ENCODE assay signal across 8 cellular contexts in the genomic region with DNA sequence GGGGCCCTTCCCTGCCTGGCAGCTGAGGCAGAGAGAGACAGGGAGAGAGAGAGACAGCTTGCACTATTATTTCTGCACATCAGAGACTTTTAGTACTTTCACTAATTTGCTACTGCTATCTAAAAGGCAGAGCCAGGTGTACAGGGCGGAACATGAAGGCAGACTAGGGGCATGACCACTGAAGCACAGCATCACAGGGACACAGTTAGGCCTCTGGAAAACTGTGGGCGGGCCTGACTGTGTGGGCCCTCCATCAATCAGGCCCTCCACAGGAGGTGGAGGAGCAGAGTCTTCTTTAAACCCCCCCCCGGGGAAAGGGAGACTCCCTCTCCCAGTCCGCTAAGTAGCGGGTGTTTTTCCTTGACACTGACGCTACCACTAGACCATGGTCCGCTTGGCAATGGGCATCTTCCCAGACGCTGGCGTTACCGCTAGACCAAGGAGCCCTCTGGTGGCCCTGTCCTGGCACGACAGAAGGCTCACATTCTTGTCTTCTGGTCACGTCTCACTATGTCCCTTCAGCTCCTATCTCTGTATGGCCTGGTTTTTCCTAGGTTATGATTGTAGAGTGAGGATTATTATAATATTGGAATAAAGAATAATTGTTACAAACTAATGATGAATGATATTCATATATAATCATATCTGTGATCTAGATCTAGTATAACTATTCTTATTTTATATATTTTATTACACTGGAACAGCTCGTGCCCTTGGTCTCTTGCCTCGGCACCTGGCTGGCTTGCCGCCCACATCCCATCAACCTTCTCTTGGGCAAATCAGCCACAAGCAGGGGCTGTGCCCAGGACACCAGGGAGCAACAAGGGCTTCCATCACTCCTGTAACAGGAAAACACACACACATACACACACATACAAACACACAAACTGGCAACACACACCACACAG.
DNase-seq lines count a peak whose midpoint lies in the region; ATAC-seq, FAIRE-seq and TF ChIP-seq lines count a peak whose summit lies in the region.
"Not testable (repeated sequence)": the region's sequence is repeated elsewhere in the genome, so short reads cannot be mapped to it uniquely, and the experiment has no call there.

No MANE protein-coding gene starts in this region.

- H2BK12ac ChIP-seq in H1 (ENCODE audit: low read depth, low read length): peak overlapping the region; percentile 40; the same call in 1 of the 2 replicates

- POLR2A ChIA-PET in H1 (lab: Charles Lee; ENCODE audit: partially characterized antibody); HepG2 (lab: Yijun Ruan, JAX): not testable (repeated sequence)

- TF ChIP-seq EP300 in H1 (IDR thresholded peaks at IDR 0.05; ENCODE audit: borderline replicate concordance in 1 of 2, low read depth in 2 of 2, low read length in 2 of 2); HepG2 (IDR thresholded peaks at IDR 0.05; ENCODE audit: low read depth in 2 of 2, low read length in 2 of 2); HepG2 (CRISPR knock-in tag; IDR thresholded peaks at IDR 0.05; ENCODE audit: borderline replicate concordance): not testable (repeated sequence)

- H3K4ac ChIP-seq in H1 (replicated peaks; ENCODE audit: insufficient read length, low read depth, low read length): not testable (repeated sequence)

- BruUV-seq in HepG2 (replicated peaks; lab: Mats Ljungman, UMichigan): not testable (repeated sequence)

- H4K5ac ChIP-seq in H1 (ENCODE audit: insufficient read length, low read depth, low read length): not testable (repeated sequence)

- H4K8ac ChIP-seq in H1 (ENCODE audit: extremely low read depth, insufficient read depth, low read length): not testable (repeated sequence)

- H3K36me3 ChIP-seq in GM23338 (ENCODE audit: insufficient read depth); WERI-Rb-1; H1 (ENCODE audit: control insufficient read depth in 2 of 4, insufficient read depth in 4 of 4, low read length in 3 of 4); HepG2 (replicated peaks in 1 of 2; ENCODE audit: control insufficient read depth in 1 of 2, insufficient read depth in 2 of 2, low read length in 2 of 2): not testable (repeated sequence)

- H3K23ac ChIP-seq in H1 (ENCODE audit: insufficient read length): not testable (repeated sequence)

- H3K27ac ChIP-seq in GM23338 (ENCODE audit: low read depth); WERI-Rb-1; H1 (ENCODE audit: low read depth, low read length); HepG2 (ENCODE audit: extremely low read length, insufficient read depth, low read length): not testable (repeated sequence)

- H3F3A ChIP-seq in GM23338 (replicated peaks; ENCODE audit: low read depth): not testable (repeated sequence)

- peaks cover 13% of the 10 kb centered on the region for H3K9me3 Mint-ChIP-seq in GM23338

- H2AFZ ChIP-seq in GM23338; H1 (ENCODE audit: low read length); HepG2 (ENCODE audit: low read length): not testable (repeated sequence)

- H3K27ac Mint-ChIP-seq in GM23338: not testable (repeated sequence)

- in situ Hi-C loops in HepG2 (cut with HindIII; ENCODE audit: extremely low pct_ligation_motif_present, low pct_unique_long_range_greater_than_20kb): not testable (repeated sequence)

- CTCF ChIA-PET in H1 (lab: Charles Lee; ENCODE audit: partially characterized antibody): interaction anchor here (0.9 to 3.6 kb wide), 20 partner anchors 10 to 359 kb away, joined by 3 to 17 read pairs (median 4); no protein-coding TSS in a partner anchor
- CTCF ChIA-PET in HepG2 (lab: Yijun Ruan, JAX; ENCODE audit: low intra/inter-chr PET ratio, low total read pairs): not testable (repeated sequence)

- H3K9me2 ChIP-seq in GM23338 (ENCODE audit: insufficient read depth): not testable (repeated sequence)

- H4K20me1 ChIP-seq in GM23338 (replicated peaks; ENCODE audit: insufficient read depth); H1 (replicated peaks in 1 of 2; ENCODE audit: control insufficient read depth in 1 of 2, insufficient read depth in 2 of 2, low read length in 2 of 2); HepG2 (ENCODE audit: insufficient read depth, low read length): not testable (repeated sequence)

- TF ChIP-seq POLR2A in H1 (IDR thresholded peaks at IDR 0.05; ENCODE audit: control extremely low read depth in 1 of 2, low read depth in 2 of 2, low read length in 2 of 2); HepG2 (IDR thresholded peaks at IDR 0.05; ENCODE audit: insufficient read depth in 1 of 2, low read depth in 2 of 2, low read length in 2 of 2): not testable (repeated sequence)

- not testable (repeated sequence) for H2BK20ac ChIP-seq in H1 (ENCODE audit: low read length)

- ATAC-seq in GM23338: peak; percentile 41
- peak; percentile 29; the same call in 1 of the 3 replicates for ATAC-seq in HepG2
- ATAC-seq in sciatic nerve: not testable (repeated sequence)

- not testable (repeated sequence) for H3K4me2 ChIP-seq in GM23338; H1 (ENCODE audit: insufficient read depth in 1 of 2, low read depth in 2 of 2, low read length in 2 of 2); HepG2 (ENCODE audit: low read depth, low read length)

- not testable (repeated sequence) for H3K36me3 Mint-ChIP-seq in GM23338 (ENCODE audit: low read depth)

- not testable (repeated sequence) for H3K23me2 ChIP-seq in H1 (ENCODE audit: low read depth, low read length)

- not testable (repeated sequence) for H3K27me3 ChIP-seq in GM23338 (ENCODE audit: insufficient read depth); WERI-Rb-1 (ENCODE audit: insufficient read depth, low read depth, severe bottlenecking); H1 (replicated peaks in 1 of 4; ENCODE audit: control insufficient read depth in 3 of 4, extremely low read depth in 1 of 4, insufficient read depth in 3 of 4, low read length in 3 of 4)
- peaks cover 3 to 35% of the 10 kb centered on the region in 2 experiments; a peak in 2 of 5 replicates for H3K27me3 ChIP-seq in HepG2 (ENCODE audit: control insufficient read depth in 1 of 2, insufficient read depth in 2 of 2, low read length in 2 of 2)

- H2BK5ac ChIP-seq in H1 (ENCODE audit: low read depth, low read length): not testable (repeated sequence)

- H3K4me3 Mint-ChIP-seq in GM23338: not testable (repeated sequence)

- not testable (repeated sequence) for H3K4me1 Mint-ChIP-seq in GM23338

- H4K91ac ChIP-seq in H1 (replicated peaks; ENCODE audit: insufficient read length, low read length): peak overlapping the region; percentile 82

- H3K27me3 Mint-ChIP-seq in GM23338 (ENCODE audit: insufficient read depth, low read depth, poor library complexity): peaks cover 11% of the 10 kb centered on the region

- not testable (repeated sequence) for H3K79me2 ChIP-seq in GM23338 (replicated peaks; ENCODE audit: insufficient read depth); H1 (ENCODE audit: control insufficient read depth in 1 of 2, insufficient read depth in 2 of 2, low read length in 2 of 2); HepG2 (ENCODE audit: insufficient read depth, low read length)

- H3K9me3 ChIP-seq in WERI-Rb-1 (ENCODE audit: severe bottlenecking); H1 (ENCODE audit: insufficient read depth in 2 of 2, low read depth in 1 of 2, low read length in 1 of 2); HepG2 (ENCODE audit: low read length): not testable (repeated sequence)

- not testable (repeated sequence) for H3K18ac ChIP-seq in H1 (ENCODE audit: extremely low read depth, low read length)

- TF ChIP-seq CTCF in GM23338 (conservative IDR thresholded peaks at IDR 0.05; ENCODE audit: low read depth in 2 of 2) (peak; percentile 56 to 78), WERI-Rb-1 (IDR thresholded peaks at IDR 0.05; ENCODE audit: low read depth, low read length) (peak; percentile 60), H1 (IDR thresholded peaks at IDR 0.05; ENCODE audit: control extremely low read depth in 1 of 3, insufficient read depth in 1 of 3, low read depth in 1 of 3, low read length in 3 of 3) (peak; percentile 60 to 66 (median 63)), HepG2 (CRISPR knock-in tag; IDR thresholded peaks at IDR 0.05) (peak; percentile 82)

- H3K56ac ChIP-seq in H1 (replicated peaks; ENCODE audit: insufficient read length, low read depth, low read length): peak overlapping the region; percentile 93

- H3K79me1 ChIP-seq in H1 (ENCODE audit: low read depth, low read length): not testable (repeated sequence)

- H2BK15ac ChIP-seq in H1 (ENCODE audit: low read length): not testable (repeated sequence)

- H3K9ac ChIP-seq in H1 (replicated peaks in 1 of 4; ENCODE audit: extremely low read depth in 1 of 4, low read depth in 3 of 4, low read length in 3 of 4); HepG2 (ENCODE audit: insufficient read depth, low read depth, low read length): not testable (repeated sequence)

- H3K4me3 ChIP-seq in GM23338; WERI-Rb-1 (ENCODE audit: low read depth, low read length); H1 (ENCODE audit: extremely low read depth in 1 of 4, insufficient read depth in 2 of 4, low read depth in 3 of 4, low read length in 4 of 4); HepG2 (replicated peaks in 1 of 3; ENCODE audit: insufficient read depth in 1 of 3, low read depth in 2 of 3, low read length in 3 of 3): not testable (repeated sequence)

- DNase-seq in COLO668 (lab: John Stamatoyannopoulos, UW; ENCODE audit: unreplicated experiment) (peak; percentile 29), GM23338 (ENCODE audit: low spot score) (peak; percentile 54), NAMALWA (ENCODE audit: low spot score) (peak; percentile 28), OCI-M1 (lab: John Stamatoyannopoulos, UW) (peak; percentile 40), WERI-Rb-1 (peak; percentile 78), H1 (ENCODE audit: low read depth in 1 of 2, low spot score in 2 of 2) (peak in 1 of 2 experiments; percentile 70), HepG2 (ENCODE audit: low spot score) (peak; percentile 8), sciatic nerve (ENCODE audit: low spot score) (peak; percentile 48)

- intact Hi-C loops in HepG2 (cut with micrococcal nuclease; ENCODE audit: unreplicated experiment); sciatic nerve (cut with DNase I): not testable (repeated sequence)

- not testable (repeated sequence) for FAIRE-seq in H1 (lab: Jason Lieb, UNC); HepG2 (lab: Jason Lieb, UNC)

- H2BK120ac ChIP-seq in H1 (replicated peaks; ENCODE audit: low read depth, low read length): not testable (repeated sequence)

- peak; percentile 70 to 72 for TF ChIP-seq RAD21 in H1 (IDR thresholded peaks at IDR 0.05 in 1 of 2, conservative IDR thresholded peaks at IDR 0.05 in 1 of 2; ENCODE audit: low read depth in 2 of 2, low read length in 2 of 2)
- TF ChIP-seq RAD21 in HepG2 (CRISPR knock-in tag; IDR thresholded peaks at IDR 0.05): peak; percentile 36; the same call in 1 of the 2 replicates

- peak overlapping the region; percentile 7; the same call in 1 of the 2 replicates for H2AK5ac ChIP-seq in H1 (ENCODE audit: low read depth, low read length)

- 78% methylated on average over 14 of the region's 15 CpGs; no CpG with 5 or more reads in 1 of the 2 experiments for WGBS in H1 (ENCODE audit: extremely low coverage in 1 of 2, insufficient coverage in 1 of 2, insufficient read length in 1 of 2, insufficient replicate concordance in 2 of 2, low coverage in 1 of 2, low lambda C conversion rate in 2 of 2, missing lambda C conversion rate in 1 of 2), 2 experiments
- 24% methylated on average over 11 of the region's 15 CpGs for WGBS in HepG2 (ENCODE audit: low lambda C conversion rate)

- H3K14ac ChIP-seq in H1 (ENCODE audit: insufficient read length): not testable (repeated sequence)

- H3K4me1 ChIP-seq in GM23338 (ENCODE audit: insufficient read depth): peaks cover 12% of the 10 kb centered on the region; the same call in 1 of the 2 replicates
- not testable (repeated sequence) for H3K4me1 ChIP-seq in H1 (replicated peaks in 1 of 4; ENCODE audit: control insufficient read depth in 3 of 4, insufficient read depth in 4 of 4, low read length in 3 of 4); HepG2 (ENCODE audit: insufficient read depth, low read length)
